11 cellular contexts compared by ENCODE assay signal in genomic region chr22:29744902-29745301, GRCh38. TPM values are rescaled to one million over a fixed set of nuclear protein-coding genes. Genes with fewer than 3 reads are reported as not detected.
DNase-seq lines count a peak whose midpoint lies in the region; TF ChIP-seq lines count a peak whose summit lies in the region.
"Had no signal": no experiment of that assay in that cellular context is flagged by ENCODE, and none has a peak within 500 bp of the region (broad histone marks: within the 10 kb centered on the region; RNA-seq: fewer than 3 reads in every experiment).

No MANE protein-coding gene starts in this region.

- TF ChIP-seq CTCF in retinal pigment epithelial cell (conservative IDR thresholded peaks at IDR 0.05; ENCODE audit: low read depth, low read length) (no peak), SK-N-SH (IDR thresholded peaks at IDR 0.05) (no peak)

- H3K79me2 ChIP-seq in SK-N-SH (ENCODE audit: insufficient read depth) = no peaks in the 10 kb centered on the region

- H4K20me1 ChIP-seq in SK-N-SH (ENCODE audit: insufficient read depth) = no peaks in the 10 kb centered on the region

- H3F3A ChIP-seq in SK-N-SH (replicated peaks; ENCODE audit: insufficient read depth) = no peaks in the 10 kb centered on the region

- no peaks in the 10 kb centered on the region for H3K9me2 ChIP-seq in SK-N-SH

- WGBS in SK-N-SH (ENCODE audit: low lambda C conversion rate) = 96% methylated on average over 4 of the region's 8 CpGs

- H3K27ac Mint-ChIP-seq in activated naive CD4-positive, alpha-beta T cell treated with anti-CD3 and anti-CD28 coated beads, Interleukin-2, amount 10 ng/mL, durations not matched to agents 7 days and 5 days = no peak overlapping the region
- H3K27ac Mint-ChIP-seq: activated naive CD4-positive, alpha-beta T cell treated with anti-CD3 and anti-CD28 coated beads for 36 hours had no signal

- H3K27ac ChIP-seq in SK-N-SH (ENCODE audit: low read depth in 2 of 2, low read length in 1 of 2) = no peak overlapping the region
- H3K27ac ChIP-seq: upper lobe of right lung had no signal

- POLR2A ChIA-PET in SK-N-SH (lab: Yijun Ruan, JAX) = no interaction called here

- no peaks in the 10 kb centered on the region for H3K27me3 Mint-ChIP-seq in activated naive CD4-positive, alpha-beta T cell treated with anti-CD3 and anti-CD28 coated beads, Interleukin-2, amount 10 ng/mL, durations not matched to agents 7 days and 5 days

- no peak overlapping the region for H3K4me3 Mint-ChIP-seq in activated naive CD4-positive, alpha-beta T cell treated with anti-CD3 and anti-CD28 coated beads, Interleukin-2, amount 10 ng/mL, durations not matched to agents 7 days and 5 days
- H3K4me3 Mint-ChIP-seq: activated naive CD4-positive, alpha-beta T cell treated with anti-CD3 and anti-CD28 coated beads for 36 hours had no signal

- no peak for TF ChIP-seq EP300 in SK-N-SH (IDR thresholded peaks at IDR 0.05; ENCODE audit: borderline replicate concordance in 1 of 2, low read depth in 1 of 2, low read length in 1 of 2)

- no peak for TF ChIP-seq RAD21 in SK-N-SH (IDR thresholded peaks at IDR 0.05; ENCODE audit: low read length)

- no peaks in the 10 kb centered on the region for H3K9me3 Mint-ChIP-seq in activated naive CD4-positive, alpha-beta T cell treated with anti-CD3 and anti-CD28 coated beads, Interleukin-2, amount 10 ng/mL, durations not matched to agents 7 days and 5 days
- H3K9me3 Mint-ChIP-seq: activated naive CD4-positive, alpha-beta T cell treated with anti-CD3 and anti-CD28 coated beads for 36 hours had no signal

- H3K4me3 ChIP-seq in retinal pigment epithelial cell (ENCODE audit: low read length) (no peak overlapping the region), SK-N-SH (ENCODE audit: low read depth in 2 of 2, low read length in 1 of 2) (no peak overlapping the region), H7 (ENCODE audit: insufficient read depth, low read depth, low read length) (no peak overlapping the region)
- H3K4me3 ChIP-seq: upper lobe of right lung had no signal

- H3K4me1 Mint-ChIP-seq in activated naive CD4-positive, alpha-beta T cell treated with anti-CD3 and anti-CD28 coated beads, Interleukin-2, amount 10 ng/mL, durations not matched to agents 7 days and 5 days = peaks cover 10% of the 10 kb centered on the region

- CTCF ChIA-PET in activated naive CD4-positive, alpha-beta T cell treated with anti-CD3 and anti-CD28 coated beads, Interleukin-2, amount 10 ng/mL, durations not matched to agents 7 days and 5 days (lab: Charles Lee) = no interaction called here
- CTCF ChIA-PET in SK-N-SH (lab: Yijun Ruan, JAX) = interaction anchor here (1.0 to 1.2 kb wide), 3 partner anchors 55 to 344 kb away, joined by 3 to 4 read pairs (median 3); no protein-coding TSS in a partner anchor

- no peaks in the 10 kb centered on the region for H3K9me3 ChIP-seq in SK-N-SH
- H3K9me3 ChIP-seq: upper lobe of right lung had no signal

- H3K4me2 ChIP-seq in SK-N-SH = no peak overlapping the region

- H3K4me1 ChIP-seq in SK-N-SH (ENCODE audit: control insufficient read depth in 1 of 2, insufficient read depth in 2 of 2, low read depth in 1 of 2, low read length in 1 of 2) = no peaks in the 10 kb centered on the region; a peak in 1 of 4 replicates
- H3K4me1 ChIP-seq: upper lobe of right lung had no signal

- H3K36me3 Mint-ChIP-seq in activated naive CD4-positive, alpha-beta T cell treated with anti-CD3 and anti-CD28 coated beads, Interleukin-2, amount 10 ng/mL, durations not matched to agents 7 days and 5 days = peaks cover 6% of the 10 kb centered on the region

- no peak overlapping the region for H2AFZ ChIP-seq in SK-N-SH (ENCODE audit: low read depth)

- no peak overlapping the region for H3K9ac ChIP-seq in SK-N-SH

- DNase-seq in EL (peak; percentile 47), NCI-H2196 (lab: John Stamatoyannopoulos, UW; ENCODE audit: unreplicated experiment) (peak; percentile 66), dedifferentiated amniotic fluid mesenchymal stem cell (ENCODE audit: extremely low spot score) (peak; percentile 67), retinal pigment epithelial cell (ENCODE audit: low read depth) (peak; percentile 89), NOMO-1 (lab: John Stamatoyannopoulos, UW; ENCODE audit: unreplicated experiment in 2 of 2) (no peak), SK-N-SH (no peak), H7 (no peak)
- no peak for DNase-seq in activated naive CD4-positive, alpha-beta T cell treated with anti-CD3 and anti-CD28 coated beads, Interleukin-2, amount 10 ng/mL, durations not matched to agents 7 days and 5 days
- DNase-seq: activated naive CD4-positive, alpha-beta T cell treated with anti-CD3 and anti-CD28 coated beads for 36 hours; RPMI8226; upper lobe of right lung had no signal

- H3K36me3 ChIP-seq in SK-N-SH (replicated peaks in 1 of 2; ENCODE audit: control insufficient read depth in 1 of 2, insufficient read depth in 2 of 2, low read length in 1 of 2) (peaks cover 0 to 14% of the 10 kb centered on the region in 2 experiments), H7 (replicated peaks; ENCODE audit: control insufficient read depth, insufficient read depth, low read length) (no peaks in the 10 kb centered on the region)

- H3K27me3 ChIP-seq in SK-N-SH (ENCODE audit: insufficient read depth) (no peaks in the 10 kb centered on the region), H7 (ENCODE audit: control insufficient read depth, insufficient read depth, low read length) (no peaks in the 10 kb centered on the region)
- H3K27me3 ChIP-seq: upper lobe of right lung had no signal

TF ChIP-seq in SK-N-SH, 30 proteins besides CTCF, POLR2A, EP300 and RAD21:
- TF ChIP-seq MAX (IDR thresholded peaks at IDR 0.05; ENCODE audit: low read depth) (no peak), ZBTB33 (IDR thresholded peaks at IDR 0.05; ENCODE audit: borderline replicate concordance, low read depth) (no peak), ELF1 (IDR thresholded peaks at IDR 0.05) (no peak), RCOR1 (IDR thresholded peaks at IDR 0.05; ENCODE audit: low read length) (no peak), EZH2phosphoT487 (IDR thresholded peaks at IDR 0.05; ENCODE audit: borderline replicate concordance, low read depth) (no peak), RXRA (IDR thresholded peaks at IDR 0.05; ENCODE audit: borderline replicate concordance, low read depth) (no peak)

RNA-seq across cellular contexts. Expression of gene ZMAT5, which starts 21.9 kb away (rescaled TPM):
- 33.5 and 35.0 TPM in 2 replicates for polyA plus RNA-seq in SK-N-SH (2012; rRNA removed)
- polyA plus RNA-seq in SK-N-SH (2012; cell fraction: cytosol; rRNA removed) = 15.9 and 25.0 TPM in 2 replicates
- 16.8 and 18.9 TPM in 2 replicates for polyA plus RNA-seq in SK-N-SH (2012; cell fraction: nucleus; rRNA removed)
- total RNA-seq in H7 (2014; rRNA removed; shearing (Covaris generic)) = 35.6 and 38.5 TPM in 2 replicates

RNA-seq across cellular contexts. Expression of gene UQCR10, which starts 22.3 kb away (rescaled TPM):
- polyA plus RNA-seq in SK-N-SH (2012; rRNA removed) = 229 and 248 TPM in 2 replicates
- polyA plus RNA-seq in SK-N-SH (2012; cell fraction: cytosol; rRNA removed) = 183 and 224 TPM in 2 replicates
- polyA plus RNA-seq in SK-N-SH (2012; cell fraction: nucleus; rRNA removed) = 70.0 and 99.9 TPM in 2 replicates
- total RNA-seq in H7 (2014; rRNA removed; shearing (Covaris generic)) = 108 and 170 TPM in 2 replicates

RNA-seq across cellular contexts. Expression of gene CABP7, which starts 25.1 kb away (rescaled TPM):
- 0.72 and 0.73 TPM in 2 replicates for polyA plus RNA-seq in SK-N-SH (2012; rRNA removed)
- 0.42 and 0.55 TPM in 2 replicates for polyA plus RNA-seq in SK-N-SH (2012; cell fraction: cytosol; rRNA removed)
- 1.0 and 1.2 TPM in 2 replicates for polyA plus RNA-seq in SK-N-SH (2012; cell fraction: nucleus; rRNA removed)
- 0.11 TPM in 1 of 2 replicates, not detected in the other for total RNA-seq in H7 (2014; rRNA removed; shearing (Covaris generic))
- total RNA-seq: upper lobe of right lung had no signal

Comparison
In these comparisons a context has a peak if more than half of its experiments do, and no peak if none do; other contexts are left out.
1. DNase-seq: peak in EL (single experiment), NCI-H2196 (single experiment), dedifferentiated amniotic fluid mesenchymal stem cell (single experiment) and retinal pigment epithelial cell (single experiment); none in NOMO-1 (0 of 2), activated naive CD4-positive, alpha-beta T cell treated with anti-CD3 and anti-CD28 coated beads, Interleukin-2, amount 10 ng/mL, durations not matched to agents 7 days and 5 days (single experiment), SK-N-SH (single experiment) and H7 (single experiment).